8 cellular contexts compared by ENCODE assay signal in the genomic region with DNA sequence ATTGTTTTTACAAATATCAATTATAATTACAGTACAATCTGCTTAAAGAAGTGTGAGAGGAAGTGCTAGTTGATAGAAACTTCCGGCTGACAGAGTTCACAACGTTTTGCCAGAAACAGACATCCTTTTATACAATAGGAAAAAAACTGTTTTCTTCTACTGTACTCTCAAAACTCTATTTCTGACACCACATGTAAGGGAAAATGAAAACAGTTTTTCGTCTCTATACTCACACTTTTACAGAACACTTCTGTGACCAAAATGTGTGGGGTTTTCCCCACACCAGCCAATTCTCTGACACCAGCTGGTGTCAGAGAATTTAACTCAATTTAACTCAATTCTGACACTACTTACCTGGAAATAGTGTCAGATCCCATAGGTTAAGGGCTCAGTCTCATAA. TPM values are rescaled to one million over a fixed set of nuclear protein-coding genes. Genes with fewer than 3 reads are reported as not detected.
DNase-seq lines count a peak whose midpoint lies in the region; ATAC-seq lines count a peak whose summit lies in the region.

No MANE protein-coding gene starts in this region.

- no peak overlapping the region for H3K4me3 Mint-ChIP-seq in activated naive CD4-positive, alpha-beta T cell treated with anti-CD3 and anti-CD28 coated beads, Interleukin-2, amount 10 ng/mL, durations not matched to agents 7 days and 5 days

- CTCF ChIA-PET in activated naive CD4-positive, alpha-beta T cell treated with anti-CD3 and anti-CD28 coated beads, Interleukin-2, amount 10 ng/mL, durations not matched to agents 7 days and 5 days (lab: Charles Lee): interaction anchor here (1.0 to 1.3 kb wide), 2 partner anchors 35 to 161 kb away, joined by 3 read pairs; no protein-coding TSS in a partner anchor

- DNase-seq in CD1c-positive myeloid dendritic cell (ENCODE audit: extremely low spot score) (peak; percentile 36), NCI-H226 (no peak), dedifferentiated amniotic fluid mesenchymal stem cell (ENCODE audit: extremely low spot score) (no peak), HuH-7.5 (ENCODE audit: low spot score) (no peak), cardiac septum (ENCODE audit: low spot score) (no peak)
- DNase-seq in activated naive CD4-positive, alpha-beta T cell treated with anti-CD3 and anti-CD28 coated beads, Interleukin-2, amount 10 ng/mL, durations not matched to agents 7 days and 5 days: peak; percentile 54

- ATAC-seq in GM19397 (IDR thresholded peaks at IDR 0.05; ENCODE audit: unreplicated experiment): peak; percentile 73
- peak; percentile 82 for ATAC-seq in HG03342 (IDR thresholded peaks at IDR 0.05; ENCODE audit: unreplicated experiment)

- peaks cover 8% of the 10 kb centered on the region for H3K4me1 Mint-ChIP-seq in activated naive CD4-positive, alpha-beta T cell treated with anti-CD3 and anti-CD28 coated beads, Interleukin-2, amount 10 ng/mL, durations not matched to agents 7 days and 5 days

- intact Hi-C loops in cardiac septum (cut with DNase I): no loop called here

- no peaks in the 10 kb centered on the region for H3K9me3 Mint-ChIP-seq in activated naive CD4-positive, alpha-beta T cell treated with anti-CD3 and anti-CD28 coated beads, Interleukin-2, amount 10 ng/mL, durations not matched to agents 7 days and 5 days

- peaks cover 7% of the 10 kb centered on the region for H3K36me3 Mint-ChIP-seq in activated naive CD4-positive, alpha-beta T cell treated with anti-CD3 and anti-CD28 coated beads, Interleukin-2, amount 10 ng/mL, durations not matched to agents 7 days and 5 days

- H3K27ac Mint-ChIP-seq in activated naive CD4-positive, alpha-beta T cell treated with anti-CD3 and anti-CD28 coated beads, Interleukin-2, amount 10 ng/mL, durations not matched to agents 7 days and 5 days: no peak overlapping the region

- peaks cover 3% of the 10 kb centered on the region for H3K27me3 Mint-ChIP-seq in activated naive CD4-positive, alpha-beta T cell treated with anti-CD3 and anti-CD28 coated beads, Interleukin-2, amount 10 ng/mL, durations not matched to agents 7 days and 5 days

RNA-seq across cellular contexts. Expression of a gene that starts 24.2 kb away (rescaled TPM):
- total RNA-seq in cardiac septum: 73.2 TPM

Comparison
In these comparisons a context has a peak if more than half of its experiments do, and no peak if none do; other contexts are left out.
1. DNase-seq: peak in CD1c-positive myeloid dendritic cell (single experiment) and activated naive CD4-positive, alpha-beta T cell treated with anti-CD3 and anti-CD28 coated beads, Interleukin-2, amount 10 ng/mL, durations not matched to agents 7 days and 5 days (single experiment); none in NCI-H226 (single experiment), dedifferentiated amniotic fluid mesenchymal stem cell (single experiment), HuH-7.5 (single experiment) and cardiac septum (single experiment).